ENCODE assay signal across 14 cellular contexts in genomic region chr19:45881082-45881908, GRCh38. TPM values are rescaled to one million over a fixed set of nuclear protein-coding genes. Genes with fewer than 3 reads are reported as not detected.
DNase-seq lines count a peak whose midpoint lies in the region; ATAC-seq, FAIRE-seq and TF ChIP-seq lines count a peak whose summit lies in the region.
"Had no signal": no experiment of that assay in that cellular context is flagged by ENCODE, and none has a peak within 500 bp of the region (broad histone marks: within the 10 kb centered on the region; RNA-seq: fewer than 3 reads in every experiment).

No MANE protein-coding gene starts in this region.

- H3K27ac ChIP-seq in BLaER1 = no peak overlapping the region; the same call in 1 of the 2 replicates
- H3K27ac ChIP-seq in H9 (ENCODE audit: insufficient read length, low read depth, low read length) = no peak overlapping the region
- H3K27ac ChIP-seq in astrocyte (ENCODE audit: low read depth, low read length) = no peak overlapping the region
- H3K27ac ChIP-seq in mesenchymal stem cell (ENCODE audit: low read length, poor library complexity, severe bottlenecking) = peak overlapping the region; percentile 39
- H3K27ac ChIP-seq in suprapubic skin = no peak overlapping the region
- H3K27ac ChIP-seq: parathyroid adenoma had no signal

- H3K56ac ChIP-seq in H9 (ENCODE audit: insufficient read length, low read depth, low read length) = no peak overlapping the region

- H3K4me1 ChIP-seq in BLaER1 (peaks cover 83% of the 10 kb centered on the region), H9 (ENCODE audit: insufficient read depth, low read length) (peaks cover 2% of the 10 kb centered on the region; the same call in 1 of the 2 replicates), astrocyte (ENCODE audit: insufficient read depth, low read length) (peaks cover 27% of the 10 kb centered on the region), mesenchymal stem cell (ENCODE audit: control insufficient read depth, insufficient read depth, low read depth, low read length) (peaks cover 59% of the 10 kb centered on the region), suprapubic skin (peaks cover 54% of the 10 kb centered on the region)

- no peaks in the 10 kb centered on the region for H3K27me3 ChIP-seq in BLaER1
- H3K27me3 ChIP-seq in H9 (ENCODE audit: insufficient read depth, low read length) = no peaks in the 10 kb centered on the region
- H3K27me3 ChIP-seq in astrocyte (ENCODE audit: insufficient read depth, low read length) = no peaks in the 10 kb centered on the region
- peaks cover 0 to 23% of the 10 kb centered on the region in 2 experiments for H3K27me3 ChIP-seq in mesenchymal stem cell (ENCODE audit: control insufficient read depth in 1 of 2, insufficient read depth in 1 of 2, low read length in 2 of 2)
- H3K27me3 ChIP-seq in suprapubic skin = no peaks in the 10 kb centered on the region

- H2BK15ac ChIP-seq in H9 (ENCODE audit: low read depth, low read length) = no peak overlapping the region
- H2BK15ac ChIP-seq in mesenchymal stem cell (ENCODE audit: low read depth, poor library complexity, severe bottlenecking) = no peak overlapping the region

- no peak overlapping the region for H2BK20ac ChIP-seq in H9 (ENCODE audit: low read depth, low read length, poor library complexity, severe bottlenecking)

- FAIRE-seq in astrocyte (lab: Jason Lieb, UNC) = no peak

- no peaks in the 10 kb centered on the region for H3K9me3 Mint-ChIP-seq in H9
- H3K9me3 Mint-ChIP-seq in astrocyte (ENCODE audit: unreplicated experiment) = no peaks in the 10 kb centered on the region
- H3K9me3 Mint-ChIP-seq: activated CD4-positive, alpha-beta T cell treated with anti-CD3 and anti-CD28 coated beads, Interleukin-2, amount 10 ng/mL, durations not matched to agents 24 days and 14 days; memory B cell had no signal

- H2BK5ac ChIP-seq in H9 (ENCODE audit: insufficient read length, low read length) (no peak overlapping the region), mesenchymal stem cell (ENCODE audit: low read depth, low read length, poor library complexity, severe bottlenecking) (no peak overlapping the region)

- ATAC-seq in HG03139 (IDR thresholded peaks at IDR 0.05; ENCODE audit: unreplicated experiment) = no peak
- ATAC-seq in GM18519 (IDR thresholded peaks at IDR 0.05; ENCODE audit: low FRiP score, unreplicated experiment) = no peak
- ATAC-seq in GM18498 (IDR thresholded peaks at IDR 0.05; ENCODE audit: unreplicated experiment) = no peak

- no peak overlapping the region for H3T11ph ChIP-seq in H9 (ENCODE audit: low read length)

- H4K5ac ChIP-seq in H9 (ENCODE audit: insufficient read length, low read depth, low read length) = no peak overlapping the region

- H2BK12ac ChIP-seq in H9 (ENCODE audit: insufficient read length, low read depth, low read length) (no peak overlapping the region), mesenchymal stem cell (ENCODE audit: low read length in 2 of 2) (no peak overlapping the region)

- H3K4me3 Mint-ChIP-seq in H9 (peak overlapping the region; percentile 36 to 70; a peak in 4 of 5 replicates), astrocyte (ENCODE audit: unreplicated experiment) (peak overlapping the region; percentile 25)
- H3K4me3 Mint-ChIP-seq: activated CD4-positive, alpha-beta T cell treated with anti-CD3 and anti-CD28 coated beads, Interleukin-2, amount 10 ng/mL, durations not matched to agents 24 days and 14 days had no signal

- H3K23ac ChIP-seq in H9 (ENCODE audit: insufficient read length, low read depth, low read length) (no peak overlapping the region), mesenchymal stem cell (ENCODE audit: low read length in 2 of 2) (no peak overlapping the region)

- no peak overlapping the region for H3K14ac ChIP-seq in H9 (ENCODE audit: insufficient read depth, low read length)
- H3K14ac ChIP-seq in mesenchymal stem cell (ENCODE audit: low read length in 2 of 2) = no peak overlapping the region

- H3K4me1 Mint-ChIP-seq in H9 (peaks cover 38 to 47% of the 10 kb centered on the region in 2 experiments), astrocyte (ENCODE audit: low read depth, unreplicated experiment) (peaks cover 17% of the 10 kb centered on the region)

- H3K36me3 ChIP-seq in BLaER1 (peaks cover 14% of the 10 kb centered on the region), astrocyte (ENCODE audit: insufficient read depth, low read length) (no peaks in the 10 kb centered on the region), mesenchymal stem cell (ENCODE audit: control insufficient read depth in 1 of 2, insufficient read depth in 2 of 2, low read depth in 1 of 2, low read length in 2 of 2) (peaks cover 8 to 17% of the 10 kb centered on the region in 2 experiments), suprapubic skin (no peaks in the 10 kb centered on the region)

- H3K79me1 ChIP-seq in H9 (ENCODE audit: insufficient read depth, low read depth, low read length, poor library complexity, severe bottlenecking) = no peaks in the 10 kb centered on the region
- H3K79me1 ChIP-seq in mesenchymal stem cell (replicated peaks; ENCODE audit: low read length, poor library complexity, severe bottlenecking) = peaks cover 16% of the 10 kb centered on the region

- H3K27ac Mint-ChIP-seq in H9 (peak overlapping the region; percentile 24 to 94 (median 82)), astrocyte (ENCODE audit: unreplicated experiment) (no peak overlapping the region)
- H3K27ac Mint-ChIP-seq: activated CD4-positive, alpha-beta T cell treated with anti-CD3 and anti-CD28 coated beads, Interleukin-2, amount 10 ng/mL, durations not matched to agents 24 days and 14 days; memory B cell had no signal

- no peak overlapping the region for H4K8ac ChIP-seq in H9 (replicated peaks; ENCODE audit: insufficient read length, low read depth, low read length)
- no peak overlapping the region for H4K8ac ChIP-seq in mesenchymal stem cell (ENCODE audit: low read length)

- H2AK5ac ChIP-seq in H9 (ENCODE audit: insufficient read length, low read length) (no peak overlapping the region), mesenchymal stem cell (ENCODE audit: low read length, severe bottlenecking) (peak overlapping the region; percentile 72)

- H2AFZ ChIP-seq in H9 (ENCODE audit: low read length) (no peak overlapping the region), astrocyte (ENCODE audit: low read depth, low read length) (no peak overlapping the region), mesenchymal stem cell (ENCODE audit: low read depth, low read length) (no peak overlapping the region)
- H2AFZ ChIP-seq: parathyroid adenoma had no signal

- H3K9ac ChIP-seq in BLaER1 = no peak overlapping the region
- no peak overlapping the region for H3K9ac ChIP-seq in H9 (ENCODE audit: extremely low read depth, insufficient read length, low read length)
- H3K9ac ChIP-seq in astrocyte (ENCODE audit: low read length) = no peak overlapping the region
- no peak overlapping the region for H3K9ac ChIP-seq in mesenchymal stem cell (ENCODE audit: low read length)
- H3K9ac ChIP-seq: parathyroid adenoma had no signal

- TF ChIP-seq POLR2A in suprapubic skin (IDR thresholded peaks at IDR 0.05) = no peak

- H3K79me2 ChIP-seq in H9 (ENCODE audit: insufficient read depth, low read length) = no peaks in the 10 kb centered on the region
- peaks cover 24% of the 10 kb centered on the region for H3K79me2 ChIP-seq in astrocyte (ENCODE audit: insufficient read depth, low read length)

- DNase-seq in H9 (no peak), astrocyte (ENCODE audit: low read depth) (no peak), mesenchymal stem cell (no peak), suprapubic skin (ENCODE audit: low spot score in 2 of 2) (no peak)
- DNase-seq: activated CD4-positive, alpha-beta T cell treated with anti-CD3 and anti-CD28 coated beads, Interleukin-2, amount 10 ng/mL, durations not matched to agents 24 days and 14 days; aorta; T-helper 9 cell had no signal

- H3K4ac ChIP-seq in H9 (ENCODE audit: low read depth, low read length) (no peak overlapping the region), mesenchymal stem cell (ENCODE audit: low read depth in 1 of 2, low read length in 2 of 2) (no peak overlapping the region)

- H3K18ac ChIP-seq in H9 (ENCODE audit: insufficient read length, low read depth, low read length) (no peak overlapping the region), mesenchymal stem cell (ENCODE audit: low read depth in 1 of 2, low read length in 2 of 2) (no peak overlapping the region)

- WGBS in H9 (ENCODE audit: extremely low coverage, insufficient read length, low lambda C conversion rate) = no CpG with 5 or more reads among the region's 10 CpGs
- WGBS in mesenchymal stem cell = 72% methylated on average over 10 of the region's 10 CpGs
- 83% methylated on average over 10 of the region's 10 CpGs for WGBS in suprapubic skin

- no peak for TF ChIP-seq EP300 in suprapubic skin (IDR thresholded peaks at IDR 0.05)

- H4K20me1 ChIP-seq in BLaER1 (peaks cover 41% of the 10 kb centered on the region), H9 (ENCODE audit: control insufficient read depth, insufficient read depth, insufficient read length) (no peaks in the 10 kb centered on the region), astrocyte (ENCODE audit: insufficient read depth, low read length) (peaks cover 33% of the 10 kb centered on the region)

- TF ChIP-seq CTCF in H9 (conservative IDR thresholded peaks at IDR 0.05) (no peak), astrocyte (IDR thresholded peaks at IDR 0.05; ENCODE audit: insufficient read depth, low read depth, low read length) (no peak), suprapubic skin (IDR thresholded peaks at IDR 0.05) (no peak)

- peaks cover 22% of the 10 kb centered on the region for H3K23me2 ChIP-seq in H9 (ENCODE audit: insufficient read length, low read depth, low read length, poor library complexity, severe bottlenecking)

- no peak overlapping the region for H4K91ac ChIP-seq in H9 (ENCODE audit: insufficient read length, low read depth, low read length)
- peak overlapping the region; percentile 84 for H4K91ac ChIP-seq in mesenchymal stem cell (ENCODE audit: low read length)

- H3K27me3 Mint-ChIP-seq in H9 (ENCODE audit: low read depth) = peaks cover 4% of the 10 kb centered on the region; the same call in 1 of the 2 replicates
- H3K27me3 Mint-ChIP-seq in astrocyte (ENCODE audit: low read depth, unreplicated experiment) = peaks cover 2% of the 10 kb centered on the region

- H2BK120ac ChIP-seq in H9 (ENCODE audit: low read depth, low read length, poor library complexity, severe bottlenecking) = no peak overlapping the region
- H2BK120ac ChIP-seq in mesenchymal stem cell (ENCODE audit: low read depth, low read length) = no peak overlapping the region

- H3K36me3 Mint-ChIP-seq in H9 (ENCODE audit: insufficient read depth in 1 of 3, low read depth in 3 of 3) (peaks cover 2 to 5% (median 4%) of the 10 kb centered on the region in 3 experiments; a peak in 3 of 7 replicates), astrocyte (ENCODE audit: low read depth, unreplicated experiment) (peaks cover 2% of the 10 kb centered on the region)

- no peak overlapping the region for H3K4me3 ChIP-seq in BLaER1
- H3K4me3 ChIP-seq in astrocyte (ENCODE audit: insufficient read depth, low read depth, low read length) = no peak overlapping the region
- H3K4me3 ChIP-seq in mesenchymal stem cell (ENCODE audit: insufficient read depth in 1 of 2, low read depth in 1 of 2, low read length in 2 of 2) = no peak overlapping the region
- no peak overlapping the region for H3K4me3 ChIP-seq in suprapubic skin

- H3K9me3 ChIP-seq in BLaER1 (no peaks in the 10 kb centered on the region), H9 (ENCODE audit: control insufficient read depth, low read depth, low read length) (no peaks in the 10 kb centered on the region), astrocyte (ENCODE audit: insufficient read depth, low read depth, low read length) (no peaks in the 10 kb centered on the region), mesenchymal stem cell (ENCODE audit: control insufficient read depth, low read length) (no peaks in the 10 kb centered on the region), suprapubic skin (no peaks in the 10 kb centered on the region)

- H3K4me2 ChIP-seq in BLaER1 (peak overlapping the region; percentile 83; the same call in 1 of the 2 replicates), H9 (ENCODE audit: insufficient read depth, insufficient read length, low read length) (peak overlapping the region; percentile 66), astrocyte (ENCODE audit: low read length) (no peak overlapping the region), mesenchymal stem cell (ENCODE audit: low read length, poor library complexity, severe bottlenecking) (no peak overlapping the region)

RNA-seq across cellular contexts. Expression of gene IRF2BP1, which starts 4.6 kb away (rescaled TPM):
- total RNA-seq in H9 (2021) = 28.2 and 29.3 TPM in 2 replicates
- 18.8 and 22.9 TPM in 2 replicates for total RNA-seq in astrocyte
- 8.0 TPM for polyA plus RNA-seq in mesenchymal stem cell (2013, experiment 1 of 2)
- polyA plus RNA-seq in mesenchymal stem cell (2013, experiment 2 of 2) = 8.2 TPM
- 10 to 100 TPM; 24.7 to 36.9 (median 30.7) TPM for total RNA-seq in suprapubic skin

RNA-seq across cellular contexts. Expression of gene FOXA3, which starts 17.2 kb away (rescaled TPM):
- total RNA-seq in H9 (2021) = 22.2 and 24.9 TPM in 2 replicates
- 0.58 and 0.59 TPM in 2 replicates for total RNA-seq in astrocyte
- not detected for polyA plus RNA-seq in mesenchymal stem cell (2013, experiment 1 of 2)
- polyA plus RNA-seq in mesenchymal stem cell (2013, experiment 2 of 2) = not detected
- total RNA-seq in suprapubic skin = under 1 TPM in 1 of 4 donors, not detected in 3; 0.30 TPM
- total RNA-seq: dermis microvascular lymphatic vessel endothelial cell had no signal

RNA-seq across cellular contexts. Expression of gene SYMPK, which starts 18.3 kb away (rescaled TPM):
- total RNA-seq in H9 (2021) = 104 and 113 TPM in 2 replicates
- total RNA-seq in astrocyte = 70.0 and 73.5 TPM in 2 replicates
- 38.9 TPM for polyA plus RNA-seq in mesenchymal stem cell (2013, experiment 1 of 2)
- polyA plus RNA-seq in mesenchymal stem cell (2013, experiment 2 of 2) = 39.9 TPM
- 10 to 100 TPM; 32.8 to 76.3 (median 44.1) TPM for total RNA-seq in suprapubic skin

RNA-seq across cellular contexts. Expression of gene MYPOP, which starts 21.1 kb away (rescaled TPM):
- 9.0 and 9.5 TPM in 2 replicates for total RNA-seq in H9 (2021)
- 11.0 and 11.7 TPM in 2 replicates for total RNA-seq in astrocyte
- polyA plus RNA-seq in mesenchymal stem cell (2013, experiment 1 of 2) = 14.9 TPM
- 15.3 TPM for polyA plus RNA-seq in mesenchymal stem cell (2013, experiment 2 of 2)
- total RNA-seq in suprapubic skin = 1 to 10 TPM; 4.4 to 9.4 (median 6.5) TPM

RNA-seq across cellular contexts. Expression of gene NANOS2, which starts 33.3 kb away (rescaled TPM):
- total RNA-seq in H9 (2021) = not detected in 2 replicates
- total RNA-seq in astrocyte = not detected in 2 replicates
- not detected for polyA plus RNA-seq in mesenchymal stem cell (2013, experiment 1 of 2)
- not detected for polyA plus RNA-seq in mesenchymal stem cell (2013, experiment 2 of 2)
- total RNA-seq in suprapubic skin = not detected
- total RNA-seq: activated CD4-positive, alpha-beta T cell treated with anti-CD3 and anti-CD28 coated beads, Interleukin-2, amount 10 ng/mL, durations not matched to agents 24 days and 14 days; aorta; dermis microvascular lymphatic vessel endothelial cell had no signal
- polyA plus RNA-seq: aorta had no signal

Comparison
In these comparisons a context has a peak if more than half of its experiments do, and no peak if none do; other contexts are left out.
1. H3K4me2 ChIP-seq: peak in BLaER1 (single experiment) and H9 (single experiment); none in astrocyte (single experiment) and mesenchymal stem cell (single experiment).
2. RNA of gene FOXA3, which starts 17.2 kb away (total RNA-seq): 22.2 to 24.9 TPM in H9; 0.58 to 0.59 TPM in astrocyte and 0.30 TPM in suprapubic skin; every median in the first group is over 10 times any median in the second.